ENCODE assay signal across 1 cellular context in the genomic region with DNA sequence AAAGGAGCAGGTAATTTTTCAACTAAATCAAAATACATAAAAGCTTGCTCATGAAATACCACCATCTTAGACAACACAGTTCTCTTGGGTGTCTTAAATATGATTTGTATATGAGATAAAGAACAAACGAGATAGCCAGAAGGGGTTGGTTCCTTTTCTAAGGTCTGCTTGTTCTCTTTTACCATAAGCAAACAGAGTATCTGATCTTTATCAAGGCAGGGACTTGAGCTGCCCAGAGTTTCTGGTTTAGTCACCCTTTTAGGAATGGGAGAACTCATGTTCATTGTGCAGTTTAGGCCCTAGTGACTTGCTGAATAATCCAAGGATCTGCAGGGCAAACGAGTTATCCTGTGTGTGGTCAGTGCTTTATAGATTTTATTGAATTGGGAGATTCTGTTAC.
TF ChIP-seq lines count a peak whose summit lies in the region.

No MANE protein-coding gene starts in this region.

TF ChIP-seq in endothelial cell of umbilical vein, 7 proteins besides CTCF, POLR2A, EP300 and RAD21:
- TF ChIP-seq EZH2 (IDR thresholded peaks at IDR 0.05; ENCODE audit: borderline replicate concordance, low read depth, low read length, severe bottlenecking) (no peak), MYC (IDR thresholded peaks at IDR 0.05; ENCODE audit: low read depth, low read length) (no peak), FOS (IDR thresholded peaks at IDR 0.05; ENCODE audit: borderline replicate concordance, insufficient read depth, low read length) (no peak), POLR2AphosphoS5 (IDR thresholded peaks at IDR 0.05; ENCODE audit: insufficient read depth, low read depth, low read length) (no peak), GATA2 (IDR thresholded peaks at IDR 0.05; ENCODE audit: insufficient read depth, insufficient read length, low read depth, low read length) (no peak), JUN (IDR thresholded peaks at IDR 0.05; ENCODE audit: borderline replicate concordance, insufficient read depth, insufficient read length, low read depth) (no peak)
- TF ChIP-seq, protein P1, sequence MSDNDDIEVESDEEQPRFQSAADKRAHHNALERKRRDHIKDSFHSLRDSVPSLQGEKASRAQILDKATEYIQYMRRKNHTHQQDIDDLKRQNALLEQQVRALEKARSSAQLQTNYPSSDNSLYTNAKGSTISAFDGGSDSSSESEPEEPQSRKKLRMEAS (IDR thresholded peaks at IDR 0.05; ENCODE audit: insufficient read depth, insufficient read length), result no peak
